In genomic region chr13:24032252-24032651, GRCh38 we compare ENCODE assay signal across 17 cellular contexts.
DNase-seq lines count a peak whose midpoint lies in the region; ATAC-seq and TF ChIP-seq lines count a peak whose summit lies in the region.
"Had no signal": no experiment of that assay in that cellular context is flagged by ENCODE, and none has a peak within 500 bp of the region (broad histone marks: within the 10 kb centered on the region; RNA-seq: fewer than 3 reads in every experiment).

No MANE protein-coding gene starts in this region.

- H3K36me3 Mint-ChIP-seq in natural killer cell treated with Interleukin-12 subunit alpha and Interleukin-12 subunit beta and Interleukin-15 and Interleukin-18, amount 100 ng/mL, for 72 hours: no peaks in the 10 kb centered on the region
- H3K36me3 Mint-ChIP-seq: activated naive CD4-positive, alpha-beta T cell treated with anti-CD3 and anti-CD28 coated beads, Interleukin-2, amount 50 U/mL, for 24 hours had no signal

- no peaks in the 10 kb centered on the region for H3K4me1 Mint-ChIP-seq in natural killer cell treated with Interleukin-12 subunit alpha and Interleukin-12 subunit beta and Interleukin-15 and Interleukin-18, amount 100 ng/mL, for 72 hours (ENCODE audit: low read depth in 2 of 2)
- H3K4me1 Mint-ChIP-seq: activated CD8-positive, alpha-beta memory T cell treated with anti-CD3 and anti-CD28 coated beads, Interleukin-2, amount 10 ng/mL, durations not matched to agents 7 days and 5 days; activated naive CD4-positive, alpha-beta T cell treated with anti-CD3 and anti-CD28 coated beads, Interleukin-2, amount 50 U/mL, for 24 hours had no signal

- no peak for TF ChIP-seq EP300 in gastroesophageal sphincter (IDR thresholded peaks at IDR 0.05)

- TF ChIP-seq POLR2A in gastroesophageal sphincter (IDR thresholded peaks at IDR 0.05): no peak

- TF ChIP-seq CTCF in AG09319 (IDR thresholded peaks at IDR 0.05; ENCODE audit: low read depth, low read length) (no peak), gastroesophageal sphincter (IDR thresholded peaks at IDR 0.05) (no peak), retinal pigment epithelial cell (conservative IDR thresholded peaks at IDR 0.05; ENCODE audit: low read depth, low read length) (no peak)

- H3K4me3 ChIP-seq in gastroesophageal sphincter (no peak overlapping the region), retinal pigment epithelial cell (ENCODE audit: low read length) (no peak overlapping the region)
- H3K4me3 ChIP-seq: colonic mucosa had no signal

- peaks cover 4 to 44% (median 22%) of the 10 kb centered on the region in 3 donors for H3K4me1 ChIP-seq in gastroesophageal sphincter
- H3K4me1 ChIP-seq: BE2C, colonic mucosa had no signal

- ATAC-seq in gastroesophageal sphincter: peak; percentile 77
- no peak for ATAC-seq in natural killer cell treated with Interleukin-12 subunit alpha and Interleukin-12 subunit beta and Interleukin-15 and Interleukin-18, amount 100 ng/mL, for 72 hours
- ATAC-seq: activated CD8-positive, alpha-beta memory T cell treated with anti-CD3 and anti-CD28 coated beads, Interleukin-2, amount 10 ng/mL, durations not matched to agents 7 days and 5 days had no signal

- H3K27me3 Mint-ChIP-seq in natural killer cell treated with Interleukin-12 subunit alpha and Interleukin-12 subunit beta and Interleukin-15 and Interleukin-18, amount 100 ng/mL, for 72 hours: peaks cover 21 to 37% of the 10 kb centered on the region in 2 donors

- WGBS in gastroesophageal sphincter (ENCODE audit: low coverage in 1 of 2), 2 donors: 8 to 13% methylated on average over 2 of the region's 2 CpGs

- no peaks in the 10 kb centered on the region for H3K9me3 Mint-ChIP-seq in natural killer cell treated with Interleukin-12 subunit alpha and Interleukin-12 subunit beta and Interleukin-15 and Interleukin-18, amount 100 ng/mL, for 72 hours
- H3K9me3 Mint-ChIP-seq: activated naive CD4-positive, alpha-beta T cell treated with anti-CD3 and anti-CD28 coated beads, Interleukin-2, amount 50 U/mL, for 24 hours had no signal

- no peaks in the 10 kb centered on the region for H3K9me3 ChIP-seq in gastroesophageal sphincter
- H3K9me3 ChIP-seq: BE2C, colonic mucosa, neutrophil had no signal

- no peak overlapping the region for H3K4me3 Mint-ChIP-seq in natural killer cell treated with Interleukin-12 subunit alpha and Interleukin-12 subunit beta and Interleukin-15 and Interleukin-18, amount 100 ng/mL, for 72 hours
- H3K4me3 Mint-ChIP-seq: activated CD8-positive, alpha-beta memory T cell treated with anti-CD3 and anti-CD28 coated beads, Interleukin-2, amount 10 ng/mL, durations not matched to agents 7 days and 5 days; activated naive CD4-positive, alpha-beta T cell treated with anti-CD3 and anti-CD28 coated beads, Interleukin-2, amount 50 U/mL, for 24 hours had no signal

- H3K27ac ChIP-seq in gastroesophageal sphincter: peak overlapping the region in 3 of 4 donors; percentile 12 to 63 (median 44)
- H3K27ac ChIP-seq: colonic mucosa, neutrophil had no signal

- DNase-seq in AG09319 (ENCODE audit: extremely low read depth, low read depth): peak; percentile 83
- DNase-seq in amniotic epithelial cell (ENCODE audit: low read depth): peak; percentile 71
- peak; percentile 74 for DNase-seq in retinal pigment epithelial cell (ENCODE audit: low read depth)
- no peak for DNase-seq in cerebellum (ENCODE audit: low spot score)
- no peak for DNase-seq in activated T-cell treated with anti-CD3 and anti-CD28 coated beads for 4 hours
- no peak for DNase-seq in C1 segment of cervical spinal cord (lab: John Stamatoyannopoulos, UW)
- DNase-seq in natural killer cell treated with Interleukin-12 subunit alpha and Interleukin-12 subunit beta and Interleukin-15 and Interleukin-18, amount 100 ng/mL, for 72 hours (ENCODE audit: low spot score): no peak
- DNase-seq: activated CD8-positive, alpha-beta memory T cell treated with anti-CD3 and anti-CD28 coated beads, Interleukin-2, amount 10 ng/mL, durations not matched to agents 7 days and 5 days; BE2C; colonic mucosa; DND-41; Kasumi-1; NCI-H2029; stimulated activated CD4-positive, alpha-beta T cell treated with anti-CD3 and anti-CD28 coated beads, Interleukin-15, amount 100 ng/mL, for 24 hours had no signal

- H3K36me3 ChIP-seq in gastroesophageal sphincter: no peaks in the 10 kb centered on the region
- H3K36me3 ChIP-seq: BE2C, colonic mucosa, neutrophil had no signal

- H3K27ac Mint-ChIP-seq in natural killer cell treated with Interleukin-12 subunit alpha and Interleukin-12 subunit beta and Interleukin-15 and Interleukin-18, amount 100 ng/mL, for 72 hours: no peak overlapping the region
- H3K27ac Mint-ChIP-seq: activated CD8-positive, alpha-beta memory T cell treated with anti-CD3 and anti-CD28 coated beads, Interleukin-2, amount 10 ng/mL, durations not matched to agents 7 days and 5 days; activated naive CD4-positive, alpha-beta T cell treated with anti-CD3 and anti-CD28 coated beads, Interleukin-2, amount 50 U/mL, for 24 hours had no signal

- no peaks in the 10 kb centered on the region for H3K27me3 ChIP-seq in gastroesophageal sphincter
- H3K27me3 ChIP-seq: BE2C, colonic mucosa, neutrophil had no signal

Comparison
In these comparisons a context has a peak if more than half of its experiments do, and no peak if none do; other contexts are left out.
1. DNase-seq: peak in AG09319 (single experiment), amniotic epithelial cell (single experiment) and retinal pigment epithelial cell (single experiment); none in cerebellum (single experiment), activated T-cell treated with anti-CD3 and anti-CD28 coated beads for 4 hours (single experiment), C1 segment of cervical spinal cord (0 of 14) and natural killer cell treated with Interleukin-12 subunit alpha and Interleukin-12 subunit beta and Interleukin-15 and Interleukin-18, amount 100 ng/mL, for 72 hours (single experiment).